ENCODE assay signal across 16 cellular contexts in genomic region chr17:69961488-69962145, GRCh38.
DNase-seq lines count a peak whose midpoint lies in the region; ATAC-seq, FAIRE-seq and TF ChIP-seq lines count a peak whose summit lies in the region.
"Had no signal": no experiment of that assay in that cellular context is flagged by ENCODE, and none has a peak within 500 bp of the region (broad histone marks: within the 10 kb centered on the region; RNA-seq: fewer than 3 reads in every experiment).

No MANE protein-coding gene starts in this region.

- no peak for TF ChIP-seq POLR2A in breast epithelium (IDR thresholded peaks at IDR 0.05)
- no peak for TF ChIP-seq POLR2A in K562 (conservative IDR thresholded peaks at IDR 0.05)
- TF ChIP-seq POLR2A in transverse colon (IDR thresholded peaks at IDR 0.05): no peak

- DNase-seq in mammary epithelial cell (no peak), breast epithelium (ENCODE audit: low spot score in 2 of 2) (no peak), K562 (ENCODE audit: extremely low read depth in 1 of 4, low spot score in 3 of 4) (peak in 3 of 4 experiments; percentile 6 to 9 (median 9)), mesendoderm (peak; percentile 5), transverse colon (peak; percentile 8), glomerular visceral epithelial cell (ENCODE audit: extremely low spot score) (no peak), natural killer cell (no peak)
- DNase-seq: activated CD4-positive, alpha-beta memory T cell treated with anti-CD3 and anti-CD28 coated beads for 36 hours; activated naive CD8-positive, alpha-beta T cell treated with anti-CD3 and anti-CD28 coated beads, Interleukin-2, amount 10 ng/mL, durations not matched to agents 7 days and 5 days; MV-4-11; upper lobe of left lung had no signal

- TF ChIP-seq RAD21 in K562 (CRISPR knock-in tag; conservative IDR thresholded peaks at IDR 0.05 in 1 of 2, IDR thresholded peaks at IDR 0.05 in 1 of 2): no peak

- no peak for FAIRE-seq in K562 (lab: Jason Lieb, UNC)
- FAIRE-seq: GM18507 had no signal

- H2AFZ ChIP-seq in mammary epithelial cell (ENCODE audit: low read depth, low read length) (peak overlapping the region; percentile 30), K562 (ENCODE audit: low read depth, low read length) (no peak overlapping the region)

- peaks cover 5 to 10% of the 10 kb centered on the region in 2 donors for H3K9me3 Mint-ChIP-seq in natural killer cell
- H3K9me3 Mint-ChIP-seq: activated naive CD8-positive, alpha-beta T cell treated with anti-CD3 and anti-CD28 coated beads, Interleukin-2, amount 10 ng/mL, durations not matched to agents 7 days and 5 days had no signal

- H3K79me1 ChIP-seq in mesendoderm (ENCODE audit: low read length): no peaks in the 10 kb centered on the region

- TF ChIP-seq EP300 in K562 (IDR thresholded peaks at IDR 0.05; ENCODE audit: low read length): no peak
- no peak for TF ChIP-seq EP300 in transverse colon (IDR thresholded peaks at IDR 0.05; ENCODE audit: low read depth)

- no peak overlapping the region for H3K27ac Mint-ChIP-seq in natural killer cell
- H3K27ac Mint-ChIP-seq: activated CD4-positive, alpha-beta memory T cell treated with anti-CD3 and anti-CD28 coated beads for 36 hours; activated naive CD8-positive, alpha-beta T cell treated with anti-CD3 and anti-CD28 coated beads, Interleukin-2, amount 10 ng/mL, durations not matched to agents 7 days and 5 days; B cell; dendritic cell treated with granulocyte-macrophage colony-stimulating factor and Interleukin-4, amounts not matched to agents 40 ng/mL and 50 ng/mL, for 4 days; T-helper 2 cell treated with Interferon-gamma antibody and Interleukin-4, amounts not matched to agents 5 μg/mL and 100 μg/mL, for 36 hours had no signal

- H3K4me2 ChIP-seq in mammary epithelial cell (ENCODE audit: insufficient read depth, low read depth, low read length) (no peak overlapping the region), K562 (ENCODE audit: insufficient read depth, low read length) (no peak overlapping the region), mesendoderm (ENCODE audit: low read length) (no peak overlapping the region)

- H3K27ac ChIP-seq in mammary epithelial cell (ENCODE audit: insufficient read depth, low read depth, low read length) (no peak overlapping the region), breast epithelium (no peak overlapping the region), K562 (ENCODE audit: extremely low read depth, low read depth, low read length) (no peak overlapping the region), mesendoderm (ENCODE audit: low read depth, low read length) (no peak overlapping the region), transverse colon (no peak overlapping the region)
- H3K27ac ChIP-seq: upper lobe of left lung had no signal

- H2AK5ac ChIP-seq in mesendoderm (ENCODE audit: low read length): no peak overlapping the region

- H3K36me3 ChIP-seq in mammary epithelial cell (ENCODE audit: insufficient read depth, low read length) (no peaks in the 10 kb centered on the region), breast epithelium (no peaks in the 10 kb centered on the region), K562 (ENCODE audit: control insufficient read depth, insufficient read depth, low read length) (no peaks in the 10 kb centered on the region), mesendoderm (ENCODE audit: control insufficient read depth, insufficient read depth, low read length) (no peaks in the 10 kb centered on the region), transverse colon (no peaks in the 10 kb centered on the region)
- H3K36me3 ChIP-seq: upper lobe of left lung had no signal

- H4K20me1 ChIP-seq in mammary epithelial cell (ENCODE audit: insufficient read depth, low read length) (no peaks in the 10 kb centered on the region), K562 (replicated peaks; ENCODE audit: control insufficient read depth, insufficient read depth, low read length) (no peaks in the 10 kb centered on the region)

- no peak overlapping the region for H4K8ac ChIP-seq in mesendoderm (ENCODE audit: low read depth, low read length)

- H3K9ac ChIP-seq in mammary epithelial cell (ENCODE audit: insufficient read depth, low read length) (no peak overlapping the region), K562 (ENCODE audit: insufficient read depth in 1 of 2, low read depth in 2 of 2, low read length in 2 of 2) (no peak overlapping the region), mesendoderm (ENCODE audit: low read length) (no peak overlapping the region)

- no peak overlapping the region for H3K18ac ChIP-seq in mesendoderm (ENCODE audit: low read length)

- CTCF ChIA-PET in mammary epithelial cell (lab: Charles Lee; ENCODE audit: low non-redundant PET): no interaction called here
- CTCF ChIA-PET in K562 (lab: Yijun Ruan, JAX; ENCODE audit: low intra/inter-chr PET ratio): no interaction called here

- intact Hi-C loops in mammary epithelial cell (cut with micrococcal nuclease): no loop called here
- intact Hi-C loops in breast epithelium (cut with DNase I; ENCODE audit: low total_unique reads): no loop called here
- intact Hi-C loops in K562 (cut with micrococcal nuclease): no loop called here
- intact Hi-C loops in transverse colon (cut with DNase I; ENCODE audit: low total_unique reads): no loop called here
- intact Hi-C loops in natural killer cell (cut with micrococcal nuclease): no loop called here

- no peak overlapping the region for H3K56ac ChIP-seq in mesendoderm (ENCODE audit: low read length)

- TF ChIP-seq CTCF in mammary epithelial cell (conservative IDR thresholded peaks at IDR 0.05 in 1 of 2, IDR thresholded peaks at IDR 0.05 in 1 of 2; ENCODE audit: extremely low read depth in 1 of 2, insufficient read depth in 1 of 2, low read depth in 1 of 2, low read length in 2 of 2): no peak
- no peak for TF ChIP-seq CTCF in breast epithelium (IDR thresholded peaks at IDR 0.05)
- TF ChIP-seq CTCF in K562 (IDR thresholded peaks at IDR 0.05 in 2 of 3, conservative IDR thresholded peaks at IDR 0.05 in 1 of 3; ENCODE audit: insufficient read depth in 2 of 3, low read depth in 1 of 3, low read length in 3 of 3): no peak
- TF ChIP-seq CTCF in transverse colon (IDR thresholded peaks at IDR 0.05): no peak
- no peak for TF ChIP-seq CTCF in natural killer cell (IDR thresholded peaks at IDR 0.05)

- no peaks in the 10 kb centered on the region for H3K36me3 Mint-ChIP-seq in natural killer cell
- H3K36me3 Mint-ChIP-seq: activated CD4-positive, alpha-beta memory T cell treated with anti-CD3 and anti-CD28 coated beads for 36 hours; activated naive CD8-positive, alpha-beta T cell treated with anti-CD3 and anti-CD28 coated beads, Interleukin-2, amount 10 ng/mL, durations not matched to agents 7 days and 5 days had no signal

- H3K4me1 ChIP-seq in mammary epithelial cell (ENCODE audit: insufficient read depth, low read length): no peaks in the 10 kb centered on the region
- no peaks in the 10 kb centered on the region for H3K4me1 ChIP-seq in breast epithelium
- H3K4me1 ChIP-seq in K562 (replicated peaks in 1 of 2; ENCODE audit: control insufficient read depth in 2 of 2, insufficient read depth in 2 of 2, low read length in 2 of 2): no peaks in the 10 kb centered on the region; a peak in 1 of 5 replicates
- no peaks in the 10 kb centered on the region for H3K4me1 ChIP-seq in mesendoderm (ENCODE audit: control insufficient read depth, low read depth, low read length)
- H3K4me1 ChIP-seq in transverse colon: no peaks in the 10 kb centered on the region
- H3K4me1 ChIP-seq: upper lobe of left lung had no signal

- H3K4me1 Mint-ChIP-seq in natural killer cell: no peaks in the 10 kb centered on the region
- H3K4me1 Mint-ChIP-seq: activated naive CD8-positive, alpha-beta T cell treated with anti-CD3 and anti-CD28 coated beads, Interleukin-2, amount 10 ng/mL, durations not matched to agents 7 days and 5 days; B cell had no signal

- WGBS in mammary epithelial cell (ENCODE audit: low coverage, missing lambda C conversion rate): 47% methylated on average over 7 of the region's 7 CpGs
- WGBS in K562 (ENCODE audit: insufficient coverage, low coverage, missing lambda C conversion rate): 4% methylated on average over 7 of the region's 7 CpGs
- no CpG with 5 or more reads among the region's 7 CpGs for WGBS in mesendoderm (ENCODE audit: extremely low coverage, insufficient coverage, low lambda C conversion rate)
- 26 to 38% methylated on average over 3 to 7 of the region's 7 CpGs for WGBS in transverse colon (ENCODE audit: low coverage in 1 of 2), 2 donors

- no peak overlapping the region for H3K4me3 Mint-ChIP-seq in natural killer cell
- H3K4me3 Mint-ChIP-seq: activated CD4-positive, alpha-beta memory T cell treated with anti-CD3 and anti-CD28 coated beads for 36 hours; activated naive CD8-positive, alpha-beta T cell treated with anti-CD3 and anti-CD28 coated beads, Interleukin-2, amount 10 ng/mL, durations not matched to agents 7 days and 5 days; B cell; dendritic cell treated with granulocyte-macrophage colony-stimulating factor and Interleukin-4, amounts not matched to agents 40 ng/mL and 50 ng/mL, for 4 days; T-helper 2 cell treated with Interferon-gamma antibody and Interleukin-4, amounts not matched to agents 5 μg/mL and 100 μg/mL, for 36 hours had no signal

- H3K4me3 ChIP-seq in mammary epithelial cell (replicated peaks in 1 of 3; ENCODE audit: insufficient read depth in 1 of 3, low read depth in 2 of 3, low read length in 3 of 3) (no peak overlapping the region), breast epithelium (no peak overlapping the region), K562 (no peak overlapping the region), mesendoderm (ENCODE audit: low read length) (no peak overlapping the region), transverse colon (no peak overlapping the region)
- H3K4me3 ChIP-seq: upper lobe of left lung had no signal

- H4K5ac ChIP-seq in mesendoderm (ENCODE audit: low read length): no peak overlapping the region

- BruUV-seq in mammary epithelial cell (replicated peaks; lab: Mats Ljungman, UMichigan) (no TSS peak), K562 (replicated peaks; lab: Mats Ljungman, UMichigan) (no TSS peak)

- no peaks in the 10 kb centered on the region for H3K27me3 Mint-ChIP-seq in natural killer cell (ENCODE audit: low read depth in 2 of 2)
- H3K27me3 Mint-ChIP-seq: activated CD4-positive, alpha-beta memory T cell treated with anti-CD3 and anti-CD28 coated beads for 36 hours; activated naive CD8-positive, alpha-beta T cell treated with anti-CD3 and anti-CD28 coated beads, Interleukin-2, amount 10 ng/mL, durations not matched to agents 7 days and 5 days; B cell; dendritic cell treated with granulocyte-macrophage colony-stimulating factor and Interleukin-4, amounts not matched to agents 40 ng/mL and 50 ng/mL, for 4 days had no signal

- no peak overlapping the region for H3K23ac ChIP-seq in mesendoderm (ENCODE audit: low read length)

- dilution Hi-C loops in mammary epithelial cell (cut with HindIII; ENCODE audit: low sequenced_read_pairs): no loop called here

- no peak overlapping the region for H2BK120ac ChIP-seq in mesendoderm (ENCODE audit: low read depth, low read length)

- no peak overlapping the region for H2BK5ac ChIP-seq in mesendoderm (ENCODE audit: low read length)

- H3K79me2 ChIP-seq in mammary epithelial cell (ENCODE audit: insufficient read depth, low read length): no peaks in the 10 kb centered on the region
- no peaks in the 10 kb centered on the region for H3K79me2 ChIP-seq in K562 (ENCODE audit: control insufficient read depth, insufficient read depth, low read length)
- H3K79me2 ChIP-seq in mesendoderm (ENCODE audit: control insufficient read depth, insufficient read depth, low read length): no peaks in the 10 kb centered on the region

- no peaks in the 10 kb centered on the region for H3K9me1 ChIP-seq in K562 (ENCODE audit: control insufficient read depth, insufficient read depth, low read length)

- no peak overlapping the region for H2BK15ac ChIP-seq in mesendoderm (replicated peaks; ENCODE audit: low read depth)

- H3K9me3 ChIP-seq in mammary epithelial cell (replicated peaks; ENCODE audit: insufficient read depth, low read length) (peaks cover 5% of the 10 kb centered on the region), breast epithelium (peaks cover 0 to 8% of the 10 kb centered on the region in 2 donors), K562 (replicated peaks; ENCODE audit: control insufficient read depth, insufficient read depth, low read depth, low read length) (no peaks in the 10 kb centered on the region; the same call in 1 of the 2 replicates), transverse colon (no peaks in the 10 kb centered on the region)
- H3K9me3 ChIP-seq: upper lobe of left lung had no signal

- POLR2A ChIA-PET in K562 (lab: Yijun Ruan, JAX): interaction anchor here (0.7 to 1.3 kb wide), 2 partner anchors 11 to 208 kb away, joined by 3 read pairs; no protein-coding TSS in a partner anchor

- ATAC-seq in K562: peak; percentile 51; the same call in 1 of the 3 replicates
- no peak for ATAC-seq in natural killer cell
- no peak for ATAC-seq in GM19397 (IDR thresholded peaks at IDR 0.05; ENCODE audit: unreplicated experiment)

- H3K27me3 ChIP-seq in mammary epithelial cell (ENCODE audit: insufficient read depth, low read length): no peaks in the 10 kb centered on the region
- H3K27me3 ChIP-seq in breast epithelium: no peaks in the 10 kb centered on the region
- H3K27me3 ChIP-seq in K562 (ENCODE audit: control insufficient read depth in 2 of 2, insufficient read depth in 2 of 2, low read length in 2 of 2): no peaks in the 10 kb centered on the region
- H3K27me3 ChIP-seq in mesendoderm (ENCODE audit: insufficient read depth, low read length, poor library complexity): no peaks in the 10 kb centered on the region
- no peaks in the 10 kb centered on the region for H3K27me3 ChIP-seq in transverse colon
- H3K27me3 ChIP-seq: upper lobe of left lung had no signal

- no peak overlapping the region for H3K4ac ChIP-seq in mesendoderm (ENCODE audit: low read depth, low read length)

- in situ Hi-C loops in mammary epithelial cell (cut with MboI; ENCODE audit: low sequenced_read_pairs in 2 of 2) (no loop called here), K562 (cut with MboI) (no loop called here), transverse colon (cut with MboI; ENCODE audit: low pct_ligation_motif_present in 1 of 4, low pct_unique_long_range_greater_than_20kb in 1 of 4, low sequenced_read_pairs in 3 of 4) (no loop called here)

Comparison
In these comparisons a context has a peak if more than half of its experiments do, and no peak if none do; other contexts are left out.
1. DNase-seq: peak in K562 (3 of 4), mesendoderm (single experiment) and transverse colon (single experiment); none in mammary epithelial cell (single experiment), breast epithelium (0 of 2), glomerular visceral epithelial cell (single experiment) and natural killer cell (single experiment).